Comparison of ENCODE assay signal across 9 cellular contexts in the genomic region with DNA sequence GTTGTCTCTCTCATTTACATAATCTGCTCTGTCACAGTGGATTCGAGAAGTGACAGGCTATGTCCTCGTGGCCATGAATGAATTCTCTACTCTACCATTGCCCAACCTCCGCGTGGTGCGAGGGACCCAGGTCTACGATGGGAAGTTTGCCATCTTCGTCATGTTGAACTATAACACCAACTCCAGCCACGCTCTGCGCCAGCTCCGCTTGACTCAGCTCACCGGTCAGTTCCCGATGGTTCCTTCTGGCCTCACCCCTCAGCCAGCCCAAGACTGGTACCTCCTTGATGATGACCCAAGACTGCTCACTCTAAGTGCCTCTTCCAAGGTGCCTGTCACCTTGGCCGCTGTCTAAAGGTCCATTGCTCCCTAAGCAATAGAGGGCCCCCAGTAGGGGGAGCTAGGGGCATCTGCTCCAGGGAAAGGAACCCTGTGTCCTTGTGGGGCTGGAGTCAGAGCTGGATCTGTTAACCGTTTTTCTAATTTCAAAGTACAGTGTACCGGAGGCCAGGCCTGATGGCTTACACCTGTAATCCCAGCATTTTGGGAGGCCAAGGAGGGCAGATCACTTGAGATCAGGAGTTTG. TPM values are rescaled to one million over a fixed set of nuclear protein-coding genes. Genes with fewer than 3 reads are reported as not detected.
DNase-seq lines count a peak whose midpoint lies in the region; ATAC-seq, FAIRE-seq and TF ChIP-seq lines count a peak whose summit lies in the region.
"Had no signal": no experiment of that assay in that cellular context is flagged by ENCODE, and none has a peak within 500 bp of the region (broad histone marks: within the 10 kb centered on the region; RNA-seq: fewer than 3 reads in every experiment).

No MANE protein-coding gene starts in this region.

- peak; percentile 53 for TF ChIP-seq CTCF in cardiac fibroblast (IDR thresholded peaks at IDR 0.05; ENCODE audit: low read depth, low read length)

- H3K36me3 Mint-ChIP-seq in activated CD4-positive, alpha-beta T cell treated with anti-CD3 and anti-CD28 coated beads, Interleukin-2, amount 10 ng/mL, durations not matched to agents 24 days and 14 days (ENCODE audit: low read depth) = no peaks in the 10 kb centered on the region
- H3K36me3 Mint-ChIP-seq: activated naive CD8-positive, alpha-beta T cell had no signal

- WGBS in small intestine, 3 donors = 81 to 86% (median 82%) methylated on average over 15 of the region's 15 CpGs

- DNase-seq in activated CD4-positive, alpha-beta T cell treated with anti-CD3 and anti-CD28 coated beads, Interleukin-2, amount 10 ng/mL, durations not matched to agents 24 days and 14 days = peak; percentile 82
- no peak for DNase-seq in activated CD4-positive, alpha-beta T cell treated with anti-CD3 and anti-CD28 coated beads for 1 hour
- peak; percentile 6 to 37 for DNase-seq in NCI-H526 (lab: John Stamatoyannopoulos, UW)
- peak in 1 of 2 donors; percentile 9 for DNase-seq in cardiac fibroblast (ENCODE audit: low read depth in 2 of 2)
- peak; percentile 59 for DNase-seq in small intestine
- no peak for DNase-seq in left cardiac atrium
- no peak for DNase-seq in NK-92 treated with Interleukin-12 subunit alpha and Interleukin-12 subunit beta, amount 100 ng/mL, for 24 hours (lab: John Stamatoyannopoulos, UW)

- peaks cover 0 to 2% of the 10 kb centered on the region in 2 donors for H3K4me1 ChIP-seq in small intestine (ENCODE audit: control insufficient read depth in 2 of 2, insufficient read depth in 1 of 2, low read depth in 1 of 2, low read length in 1 of 2)

- intact Hi-C loops in activated CD4-positive, alpha-beta T cell treated with anti-CD3 and anti-CD28 coated beads, Interleukin-2, amount 10 ng/mL, durations not matched to agents 24 days and 14 days (cut with micrococcal nuclease) = loop anchor here (5.0 kb wide), 1 partner anchor 38 kb away; no protein-coding TSS in a partner anchor
- intact Hi-C loops in left cardiac atrium (cut with DNase I) = no loop called here

- no peaks in the 10 kb centered on the region for H3K27me3 ChIP-seq in small intestine (ENCODE audit: control insufficient read depth in 2 of 2, insufficient read depth in 2 of 2, low read length in 2 of 2)

- FAIRE-seq in small intestine (lab: Jason Lieb, UNC) = no peak

- peaks cover 9% of the 10 kb centered on the region for H3K4me1 Mint-ChIP-seq in activated CD4-positive, alpha-beta T cell treated with anti-CD3 and anti-CD28 coated beads, Interleukin-2, amount 10 ng/mL, durations not matched to agents 24 days and 14 days

- H3K4me3 ChIP-seq in cardiac fibroblast (replicated peaks in 1 of 2; ENCODE audit: low read depth in 2 of 2, low read length in 2 of 2) (no peak overlapping the region), small intestine (ENCODE audit: low read depth in 1 of 2, low read length in 2 of 2) (no peak overlapping the region)

- no peaks in the 10 kb centered on the region for H3K9me3 Mint-ChIP-seq in activated CD4-positive, alpha-beta T cell treated with anti-CD3 and anti-CD28 coated beads, Interleukin-2, amount 10 ng/mL, durations not matched to agents 24 days and 14 days

- peaks cover 24% of the 10 kb centered on the region for H3K27me3 Mint-ChIP-seq in activated CD4-positive, alpha-beta T cell treated with anti-CD3 and anti-CD28 coated beads, Interleukin-2, amount 10 ng/mL, durations not matched to agents 24 days and 14 days
- H3K27me3 Mint-ChIP-seq: activated naive CD8-positive, alpha-beta T cell had no signal

- H3K4me3 Mint-ChIP-seq in activated CD4-positive, alpha-beta T cell treated with anti-CD3 and anti-CD28 coated beads, Interleukin-2, amount 10 ng/mL, durations not matched to agents 24 days and 14 days = no peak overlapping the region
- H3K4me3 Mint-ChIP-seq: activated naive CD8-positive, alpha-beta T cell had no signal

- peaks cover 0 to 19% of the 10 kb centered on the region in 2 donors for H3K36me3 ChIP-seq in small intestine (ENCODE audit: control insufficient read depth in 2 of 2, insufficient read depth in 2 of 2, low read length in 2 of 2)

- ATAC-seq in left cardiac atrium = no peak
- no peak for ATAC-seq in GM19395 (IDR thresholded peaks at IDR 0.05; ENCODE audit: unreplicated experiment)

- no peaks in the 10 kb centered on the region for H3K9me3 ChIP-seq in small intestine (ENCODE audit: control insufficient read depth, low read depth)

- H3K27ac Mint-ChIP-seq in activated CD4-positive, alpha-beta T cell treated with anti-CD3 and anti-CD28 coated beads, Interleukin-2, amount 10 ng/mL, durations not matched to agents 24 days and 14 days = no peak overlapping the region
- H3K27ac Mint-ChIP-seq: activated naive CD8-positive, alpha-beta T cell had no signal

- H3K27ac ChIP-seq in small intestine (ENCODE audit: low read depth in 1 of 2, low read length in 1 of 2) = no peak overlapping the region

RNA-seq across cellular contexts. Expression of gene ERBB3, which starts 5.1 kb away (rescaled TPM):
- 0.14 and 0.57 TPM in 2 replicates for total RNA-seq in activated CD4-positive, alpha-beta T cell treated with anti-CD3 and anti-CD28 coated beads, Interleukin-2, amount 10 ng/mL, durations not matched to agents 24 days and 14 days
- polyA plus RNA-seq in small intestine = 100 to 1,000 TPM in 1 of 3 donors, 10 to 100 TPM in 2; 53.0 to 131 (median 81.1) TPM
- 1 to 10 TPM; 5.2 TPM for total RNA-seq in left cardiac atrium

RNA-seq across cellular contexts. Expression of gene PA2G4, which starts 19.3 kb away (rescaled TPM):
- 453 and 472 TPM in 2 replicates for total RNA-seq in activated CD4-positive, alpha-beta T cell treated with anti-CD3 and anti-CD28 coated beads, Interleukin-2, amount 10 ng/mL, durations not matched to agents 24 days and 14 days
- polyA plus RNA-seq in small intestine = 100 to 1,000 TPM in 1 of 3 donors, 10 to 100 TPM in 2; 63.7 to 156 (median 68.6) TPM
- total RNA-seq in left cardiac atrium = 10 to 100 TPM; 60.4 to 83.9 TPM

RNA-seq across cellular contexts. Expression of gene RPL41, which starts 31.4 kb away (rescaled TPM):
- total RNA-seq in activated CD4-positive, alpha-beta T cell treated with anti-CD3 and anti-CD28 coated beads, Interleukin-2, amount 10 ng/mL, durations not matched to agents 24 days and 14 days = 3,831 and 3,993 TPM in 2 replicates
- 1,000 to 10,000 TPM; 3,267 to 7,277 (median 6,102) TPM for polyA plus RNA-seq in small intestine
- total RNA-seq in left cardiac atrium = 1,000 to 10,000 TPM; 2,192 to 2,337 TPM

RNA-seq across cellular contexts. Expression of gene ZC3H10, which starts 33.0 kb away (rescaled TPM):
- total RNA-seq in activated CD4-positive, alpha-beta T cell treated with anti-CD3 and anti-CD28 coated beads, Interleukin-2, amount 10 ng/mL, durations not matched to agents 24 days and 14 days = 8.9 and 11.2 TPM in 2 replicates
- 1 to 10 TPM; 1.1 to 2.8 (median 1.3) TPM for polyA plus RNA-seq in small intestine
- 1 to 10 TPM; 6.6 to 7.6 TPM for total RNA-seq in left cardiac atrium

RNA-seq across cellular contexts. Expression of gene ESYT1, which starts 43.0 kb away (rescaled TPM):
- total RNA-seq in activated CD4-positive, alpha-beta T cell treated with anti-CD3 and anti-CD28 coated beads, Interleukin-2, amount 10 ng/mL, durations not matched to agents 24 days and 14 days = 155 and 158 TPM in 2 replicates
- 10 to 100 TPM in 1 of 3 donors, 1 to 10 TPM in 2; 2.7 to 51.8 (median 7.8) TPM for polyA plus RNA-seq in small intestine
- total RNA-seq in left cardiac atrium = 10 to 100 TPM; 54.1 to 63.9 TPM

Comparison
In these comparisons a context has a peak if more than half of its experiments do, and no peak if none do; other contexts are left out.
1. DNase-seq: peak in activated CD4-positive, alpha-beta T cell treated with anti-CD3 and anti-CD28 coated beads, Interleukin-2, amount 10 ng/mL, durations not matched to agents 24 days and 14 days (single experiment), NCI-H526 (2 of 2) and small intestine (single experiment); none in activated CD4-positive, alpha-beta T cell treated with anti-CD3 and anti-CD28 coated beads for 1 hour (single experiment), left cardiac atrium (single experiment) and NK-92 treated with Interleukin-12 subunit alpha and Interleukin-12 subunit beta, amount 100 ng/mL, for 24 hours (single experiment).